17 cellular contexts compared by ENCODE assay signal in genomic region chr20:38239406-38239805, GRCh38. TPM values are rescaled to one million over a fixed set of nuclear protein-coding genes. Genes with fewer than 3 reads are reported as not detected.
DNase-seq lines count a peak whose midpoint lies in the region; ATAC-seq and TF ChIP-seq lines count a peak whose summit lies in the region.
"Had no signal": no experiment of that assay in that cellular context is flagged by ENCODE, and none has a peak within 500 bp of the region (broad histone marks: within the 10 kb centered on the region; RNA-seq: fewer than 3 reads in every experiment).

No MANE protein-coding gene starts in this region.

- no peak for TF ChIP-seq POLR2A in uterus (IDR thresholded peaks at IDR 0.05)

- no peak overlapping the region for H4K8ac ChIP-seq in neuronal stem cell (ENCODE audit: low read depth, low read length)

- no peak overlapping the region for H3K14ac ChIP-seq in neuronal stem cell (ENCODE audit: low read length)

- no peak overlapping the region for H3K9ac ChIP-seq in neuronal stem cell (ENCODE audit: low read depth, low read length, poor library complexity)
- H3K9ac ChIP-seq: BLaER1 had no signal

- no peak overlapping the region for H2BK120ac ChIP-seq in neuronal stem cell (ENCODE audit: low read depth, low read length)

- no peak overlapping the region for H3K27ac ChIP-seq in neuronal stem cell (replicated peaks; ENCODE audit: low read length)
- H3K27ac ChIP-seq in uterus = peak overlapping the region; percentile 14 to 41
- H3K27ac ChIP-seq: BLaER1, C4-2B had no signal

- H2AFZ ChIP-seq in neuronal stem cell (ENCODE audit: low read length) = no peak overlapping the region

- peak overlapping the region; percentile 30 for H3K18ac ChIP-seq in neuronal stem cell (ENCODE audit: low read length)

- H2AK5ac ChIP-seq in neuronal stem cell (ENCODE audit: low read depth, low read length) = no peak overlapping the region

- DNase-seq in left kidney (ENCODE audit: low read depth, low spot score) = peak; percentile 46
- DNase-seq in neuronal stem cell (ENCODE audit: low spot score) = no peak
- DNase-seq in uterus = no peak
- DNase-seq in C1 segment of cervical spinal cord (lab: John Stamatoyannopoulos, UW) = no peak
- DNase-seq: 8988T; ACHN; BE2C; Calu3; CD4-positive, alpha-beta T cell; CD8-positive, alpha-beta T cell; DMS79 treated with DMSO at 0.1 percent for 48 hours; GF-D8 had no signal

- H3K4me1 ChIP-seq in neuronal stem cell (ENCODE audit: control insufficient read depth in 2 of 2, insufficient read depth in 1 of 2, low read depth in 1 of 2, low read length in 2 of 2) = no peaks in the 10 kb centered on the region
- no peaks in the 10 kb centered on the region for H3K4me1 ChIP-seq in uterus
- H3K4me1 ChIP-seq: BE2C, BLaER1 had no signal

- intact Hi-C loops in uterus (cut with DNase I; ENCODE audit: low total_unique reads) = loop anchor here (10.0 kb wide), 1 partner anchor 85 kb away; no protein-coding TSS in a partner anchor

- no peak overlapping the region for H3K4me2 ChIP-seq in neuronal stem cell (ENCODE audit: insufficient read depth, low read length, poor library complexity, severe bottlenecking)
- H3K4me2 ChIP-seq: BLaER1 had no signal

- H3K9me3 ChIP-seq in neuronal stem cell (replicated peaks in 1 of 2; ENCODE audit: control insufficient read depth in 2 of 2, insufficient read depth in 1 of 2, low read depth in 1 of 2, low read length in 2 of 2) = peaks cover 13 to 28% of the 10 kb centered on the region in 2 donors
- H3K9me3 ChIP-seq in uterus = peaks cover 0 to 4% of the 10 kb centered on the region in 2 donors

- no peaks in the 10 kb centered on the region for H3K36me3 ChIP-seq in neuronal stem cell (replicated peaks in 1 of 2; ENCODE audit: control insufficient read depth in 2 of 2, insufficient read depth in 2 of 2, low read length in 2 of 2)
- no peaks in the 10 kb centered on the region for H3K36me3 ChIP-seq in uterus
- H3K36me3 ChIP-seq: BE2C, BLaER1 had no signal

- H2BK15ac ChIP-seq in neuronal stem cell (ENCODE audit: low read length) = no peak overlapping the region

- no peak overlapping the region for H2BK12ac ChIP-seq in neuronal stem cell (ENCODE audit: low read length)

- no CpG with 5 or more reads among the region's 3 CpGs for WGBS in neuronal stem cell (ENCODE audit: extremely low coverage in 2 of 2, insufficient read length in 2 of 2, insufficient replicate concordance in 1 of 2), 2 donors

- no peak overlapping the region for H2BK5ac ChIP-seq in neuronal stem cell (ENCODE audit: low read length)

- no peak overlapping the region for H3K4me3 ChIP-seq in neuronal stem cell (ENCODE audit: low read length in 2 of 2)
- H3K4me3 ChIP-seq in uterus = no peak overlapping the region
- H3K4me3 ChIP-seq: BLaER1 had no signal

- no peak for TF ChIP-seq CTCF in uterus (IDR thresholded peaks at IDR 0.05)

- H3K79me1 ChIP-seq in neuronal stem cell (ENCODE audit: low read depth, low read length) = no peaks in the 10 kb centered on the region

- H3K4ac ChIP-seq in neuronal stem cell (ENCODE audit: low read length) = no peak overlapping the region

- H4K91ac ChIP-seq in neuronal stem cell (ENCODE audit: low read depth, low read length, poor library complexity) = no peak overlapping the region

- no peak overlapping the region for H3K23ac ChIP-seq in neuronal stem cell (ENCODE audit: low read depth, low read length, poor library complexity)

- H3K27me3 ChIP-seq in neuronal stem cell (ENCODE audit: control insufficient read depth in 3 of 3, insufficient read depth in 3 of 3, low read depth in 1 of 3, low read length in 3 of 3) = no peaks in the 10 kb centered on the region
- H3K27me3 ChIP-seq in uterus = no peaks in the 10 kb centered on the region
- H3K27me3 ChIP-seq: BE2C had no signal

- ATAC-seq in HG03280 (IDR thresholded peaks at IDR 0.05; ENCODE audit: unreplicated experiment) (no peak), HG02981 (IDR thresholded peaks at IDR 0.05; ENCODE audit: unreplicated experiment) (no peak)
- ATAC-seq: CD8-positive, alpha-beta T cell had no signal

RNA-seq across cellular contexts. Expression of gene KIAA1755, which starts 21.1 kb away (rescaled TPM):
- 0.33 TPM for polyA plus RNA-seq in neuronal stem cell (2013, experiment 1 of 2)
- polyA plus RNA-seq in neuronal stem cell (2013, experiment 2 of 2) = 0.21 TPM
- total RNA-seq in uterus = 10 to 100 TPM in 3 of 4 donors, 1 to 10 TPM in 1; 5.3 to 47.6 (median 15.7) TPM
- total RNA-seq: A673; Calu3; CD4-positive, alpha-beta T cell; CD8-positive, alpha-beta T cell had no signal
